8 cellular contexts compared by ENCODE assay signal in genomic region chr11:87097582-87097981, GRCh38. TPM values are rescaled to one million over a fixed set of nuclear protein-coding genes. Genes with fewer than 3 reads are reported as not detected.
DNase-seq lines count a peak whose midpoint lies in the region; ATAC-seq and TF ChIP-seq lines count a peak whose summit lies in the region.

No MANE protein-coding gene starts in this region.

- no peak overlapping the region for H2BK120ac ChIP-seq in mesenchymal stem cell (ENCODE audit: low read depth, low read length)

- TF ChIP-seq CTCF in dorsolateral prefrontal cortex (IDR thresholded peaks at IDR 0.05 in 54 of 56, conservative IDR thresholded peaks at IDR 0.05 in 2 of 56; ENCODE audit: low read depth in 1 of 56, partially characterized antibody in 56 of 56) (peak in 53 of 56 donors; percentile 19 to 66 (median 49)), upper lobe of left lung (IDR thresholded peaks at IDR 0.05) (peak; percentile 39 to 60 (median 50))

- no peak overlapping the region for H4K91ac ChIP-seq in mesenchymal stem cell (ENCODE audit: low read length)

- H3K4ac ChIP-seq in mesenchymal stem cell (ENCODE audit: low read depth in 1 of 2, low read length in 2 of 2): no peak overlapping the region

- H3K79me1 ChIP-seq in mesenchymal stem cell (replicated peaks; ENCODE audit: low read length, poor library complexity, severe bottlenecking): peaks cover 3% of the 10 kb centered on the region

- no peak overlapping the region for H4K8ac ChIP-seq in mesenchymal stem cell (ENCODE audit: low read length)

- peak; percentile 93 for ATAC-seq in GM21515 (IDR thresholded peaks at IDR 0.05; ENCODE audit: unreplicated experiment)
- peak in 1 of 2 donors; percentile 70 for ATAC-seq in upper lobe of left lung (ENCODE audit: low FRiP score in 2 of 2)

- TF ChIP-seq POLR2A in upper lobe of left lung (IDR thresholded peaks at IDR 0.05): no peak

- no peak overlapping the region for H2BK15ac ChIP-seq in mesenchymal stem cell (ENCODE audit: low read depth, poor library complexity, severe bottlenecking)

- H3K18ac ChIP-seq in mesenchymal stem cell (ENCODE audit: low read depth in 1 of 2, low read length in 2 of 2): no peak overlapping the region

- H3K14ac ChIP-seq in mesenchymal stem cell (ENCODE audit: low read length in 2 of 2): no peak overlapping the region

- DNase-seq in NCI-H345 (lab: John Stamatoyannopoulos, UW) (peak; percentile 20), NCI-H345 treated with DMSO at 0.1 percent for 48 hours (lab: John Stamatoyannopoulos, UW; ENCODE audit: unreplicated experiment) (no peak), SW480 (ENCODE audit: low spot score) (peak; percentile 57), dorsolateral prefrontal cortex (no peak), mesenchymal stem cell (peak; percentile 61), upper lobe of left lung (no peak)
- DNase-seq in Jurkat, Clone E6-1 (ENCODE audit: low read depth, low spot score): peak; percentile 58

- H2BK5ac ChIP-seq in mesenchymal stem cell (ENCODE audit: low read depth, low read length, poor library complexity, severe bottlenecking): no peak overlapping the region

- 79% methylated on average over 2 of the region's 3 CpGs for WGBS in mesenchymal stem cell
- WGBS in upper lobe of left lung, 2 donors: 56 to 59% methylated on average over 3 of the region's 3 CpGs

- no peaks in the 10 kb centered on the region for H3K27me3 ChIP-seq in dorsolateral prefrontal cortex
- no peaks in the 10 kb centered on the region for H3K27me3 ChIP-seq in mesenchymal stem cell (ENCODE audit: control insufficient read depth in 1 of 2, insufficient read depth in 1 of 2, low read length in 2 of 2)
- H3K27me3 ChIP-seq in upper lobe of left lung: no peaks in the 10 kb centered on the region

- H3K4me1 ChIP-seq in mesenchymal stem cell (ENCODE audit: control insufficient read depth, insufficient read depth, low read depth, low read length) (no peaks in the 10 kb centered on the region), upper lobe of left lung (peaks cover 0 to 3% (median 0%) of the 10 kb centered on the region in 4 donors)

- H3K4me3 ChIP-seq in Jurkat, Clone E6-1 (ENCODE audit: low read length): no peak overlapping the region
- H3K4me3 ChIP-seq in dorsolateral prefrontal cortex (no peak overlapping the region), mesenchymal stem cell (ENCODE audit: insufficient read depth in 1 of 2, low read depth in 1 of 2, low read length in 2 of 2) (no peak overlapping the region), upper lobe of left lung (no peak overlapping the region)

- H2BK12ac ChIP-seq in mesenchymal stem cell (ENCODE audit: low read length in 2 of 2): no peak overlapping the region

- intact Hi-C loops in dorsolateral prefrontal cortex (cut with DNase I): no loop called here

- H3K9me3 ChIP-seq in mesenchymal stem cell (ENCODE audit: control insufficient read depth, low read length) (peaks cover 4% of the 10 kb centered on the region), upper lobe of left lung (peaks cover 0 to 9% (median 7%) of the 10 kb centered on the region in 4 donors)

- no peak for TF ChIP-seq EP300 in upper lobe of left lung (IDR thresholded peaks at IDR 0.05)

- H3K36me3 ChIP-seq in mesenchymal stem cell (ENCODE audit: control insufficient read depth in 1 of 2, insufficient read depth in 2 of 2, low read depth in 1 of 2, low read length in 2 of 2) (peaks cover 9 to 38% of the 10 kb centered on the region in 2 experiments), upper lobe of left lung (peaks cover 0 to 16% (median 0%) of the 10 kb centered on the region in 4 donors)

- no peak overlapping the region for H3K9ac ChIP-seq in mesenchymal stem cell (ENCODE audit: low read length)

- H2AFZ ChIP-seq in mesenchymal stem cell (ENCODE audit: low read depth, low read length): no peak overlapping the region

- no peak overlapping the region for H3K23ac ChIP-seq in mesenchymal stem cell (ENCODE audit: low read length in 2 of 2)

- H2AK5ac ChIP-seq in mesenchymal stem cell (ENCODE audit: low read length, severe bottlenecking): no peak overlapping the region

- H3K27ac ChIP-seq in dorsolateral prefrontal cortex: peak overlapping the region in 1 of 59 donors; percentile 27
- no peak overlapping the region for H3K27ac ChIP-seq in mesenchymal stem cell (ENCODE audit: low read length, poor library complexity, severe bottlenecking)
- no peak overlapping the region for H3K27ac ChIP-seq in upper lobe of left lung

- H3K4me2 ChIP-seq in mesenchymal stem cell (ENCODE audit: low read length, poor library complexity, severe bottlenecking): no peak overlapping the region

RNA-seq across cellular contexts. Expression of gene TMEM135, which starts 59.8 kb away (rescaled TPM):
- 20.5 TPM for polyA plus RNA-seq in Jurkat, Clone E6-1 (2012; ENCODE audit: insufficient read depth, insufficient read length)
- total RNA-seq in dorsolateral prefrontal cortex (10 to 100 TPM; 23.6 to 75.3 (median 39.3) TPM), upper lobe of left lung (10 to 100 TPM; 12.6 to 33.5 (median 19.1) TPM)
- polyA plus RNA-seq in mesenchymal stem cell (2013, experiment 1 of 2): 27.5 TPM
- 31.6 TPM for polyA plus RNA-seq in mesenchymal stem cell (2013, experiment 2 of 2)

Comparison
In these comparisons a context has a peak if more than half of its experiments do, and no peak if none do; other contexts are left out.
1. DNase-seq: peak in NCI-H345 (single experiment), Jurkat, Clone E6-1 (single experiment), SW480 (single experiment) and mesenchymal stem cell (single experiment); none in NCI-H345 treated with DMSO at 0.1 percent for 48 hours (single experiment), dorsolateral prefrontal cortex (0 of 10) and upper lobe of left lung (0 of 2).